Comparison of ENCODE assay signal across 19 cellular contexts in the genomic region with DNA sequence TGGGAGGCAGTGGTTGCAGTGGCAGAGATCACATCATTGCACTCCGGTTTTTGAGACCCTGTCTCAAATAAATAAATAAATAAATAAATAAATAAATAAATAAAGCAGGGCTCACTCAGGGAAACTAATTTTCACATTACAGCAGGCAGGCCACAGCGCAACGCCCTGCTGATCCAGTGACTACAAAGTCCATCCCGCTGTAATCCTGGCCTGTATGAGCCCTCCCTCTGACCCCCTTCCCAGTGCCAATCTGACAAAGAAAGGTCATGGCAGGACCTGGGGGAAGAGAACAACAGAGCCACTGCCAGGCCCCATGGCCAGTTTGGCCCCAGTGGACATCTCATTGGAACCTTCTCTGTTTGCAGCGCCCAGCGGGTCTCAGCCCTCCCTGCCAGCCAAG.
"Had no signal": no experiment of that assay in that cellular context is flagged by ENCODE, and none has a peak within 500 bp of the region (broad histone marks: within the 10 kb centered on the region; RNA-seq: fewer than 3 reads in every experiment).

No MANE protein-coding gene starts in this region.

- DNase-seq: activated CD4-positive, alpha-beta T cell treated with anti-CD3 and anti-CD28 coated beads, Interleukin-2, amount 50 U/mL, for 1 hour; activated gamma-delta T cell; activated T-cell treated with anti-CD3 and anti-CD28 coated beads, Interleukin-2, amount 50 U/mL, for 48 hours; heart right ventricle; left ventricle myocardium inferior; naive B cell; nucleus accumbens; SHP77 treated with DMSO at 0.1 percent for 48 hours; stimulated activated CD4-positive, alpha-beta T cell treated with anti-CD3 and anti-CD28 coated beads, Interleukin-15, amount 100 ng/mL, for 24 hours; stimulated activated CD4-positive, alpha-beta T cell treated with anti-CD3 and anti-CD28 coated beads, Interleukin-4, amount 100 ng/mL, for 24 hours; stimulated activated naive CD8-positive, alpha-beta T cell treated with anti-CD3 and anti-CD28 coated beads, Interleukin-15, amount 100 ng/mL, for 72 hours; T-helper 2 cell; tibial artery had no signal

- H3K27me3 ChIP-seq: cardiac muscle cell, heart right ventricle, tibial artery had no signal

- H3K4me3 ChIP-seq: cardiac muscle cell, heart right ventricle, left ventricle myocardium inferior, tibial artery had no signal

- H3K9me3 ChIP-seq: heart right ventricle, left ventricle myocardium inferior, tibial artery had no signal

- ATAC-seq: heart right ventricle; stimulated activated naive CD8-positive, alpha-beta T cell treated with anti-CD3 and anti-CD28 coated beads, Interleukin-15, amount 100 ng/mL, for 72 hours had no signal

- FAIRE-seq: astrocyte, colon, frontal cortex, islet of Langerhans, TTC549 had no signal

- H3K27ac ChIP-seq: cardiac muscle cell, left ventricle myocardium inferior had no signal

- H3K36me3 ChIP-seq: cardiac muscle cell, left ventricle myocardium inferior had no signal
